8 cellular contexts compared by ENCODE assay signal in genomic region chr1:24932284-24932683, GRCh38. TPM values are rescaled to one million over a fixed set of nuclear protein-coding genes. Genes with fewer than 3 reads are reported as not detected.
DNase-seq lines count a peak whose midpoint lies in the region; ATAC-seq and TF ChIP-seq lines count a peak whose summit lies in the region.

No MANE protein-coding gene starts in this region.

- H3K9me3 Mint-ChIP-seq in osteocyte (ENCODE audit: unreplicated experiment) = no peaks in the 10 kb centered on the region

- no peak overlapping the region for H3K27ac ChIP-seq in esophagus squamous epithelium

- peaks cover 57% of the 10 kb centered on the region for H3K27me3 Mint-ChIP-seq in osteocyte (ENCODE audit: unreplicated experiment)

- DNase-seq in GM10266 (ENCODE audit: extremely low spot score) = peak; percentile 85
- DNase-seq in NCI-H1105 treated with DMSO at 0.1 percent for 48 hours (lab: John Stamatoyannopoulos, UW) = peak; percentile 68
- peak; percentile 65 for DNase-seq in activated CD8-positive, alpha-beta memory T cell treated with anti-CD3 and anti-CD28 coated beads, Interleukin-2, amount 50 U/mL, for 4 hours
- no peak for DNase-seq in esophagus squamous epithelium (lab: John Stamatoyannopoulos, UW)
- DNase-seq in osteocyte (ENCODE audit: extremely low spot score, unreplicated experiment) = peak; percentile 89
- no peak for DNase-seq in A172 (ENCODE audit: low spot score)
- no peak for DNase-seq in NCI-H1048 (lab: John Stamatoyannopoulos, UW)

- no peak for ATAC-seq in HG02588 (IDR thresholded peaks at IDR 0.05; ENCODE audit: unreplicated experiment)

- TF ChIP-seq CTCF in GM10266 (IDR thresholded peaks at IDR 0.05; ENCODE audit: control insufficient read depth, insufficient read depth, low read depth, missing control alignments) (peak; percentile 83), esophagus squamous epithelium (IDR thresholded peaks at IDR 0.05) (peak; percentile 44 to 70 (median 60)), osteocyte (IDR thresholded peaks at IDR 0.05) (peak; percentile 95)

- TF ChIP-seq POLR2A in esophagus squamous epithelium (IDR thresholded peaks at IDR 0.05) = no peak

- intact Hi-C loops in esophagus squamous epithelium (cut with DNase I) = no loop called here

- H3K4me3 Mint-ChIP-seq in osteocyte (ENCODE audit: unreplicated experiment) = no peak overlapping the region

- peaks cover 27 to 94% (median 43%) of the 10 kb centered on the region in 4 donors for H3K27me3 ChIP-seq in esophagus squamous epithelium

- H3K36me3 ChIP-seq in esophagus squamous epithelium = no peaks in the 10 kb centered on the region

- no peaks in the 10 kb centered on the region for H3K9me3 ChIP-seq in esophagus squamous epithelium

- 25 to 40% methylated on average over 1 to 5 of the region's 34 CpGs for WGBS in esophagus squamous epithelium, 2 donors

- peaks cover 22% of the 10 kb centered on the region for H3K4me1 Mint-ChIP-seq in osteocyte (ENCODE audit: unreplicated experiment)

- peak overlapping the region in 2 of 4 donors; percentile 24 to 44 for H3K4me3 ChIP-seq in esophagus squamous epithelium

- no peak overlapping the region for H3K27ac Mint-ChIP-seq in osteocyte (ENCODE audit: unreplicated experiment)

- H3K4me1 ChIP-seq in esophagus squamous epithelium = peaks cover 27 to 51% (median 29%) of the 10 kb centered on the region in 3 donors

- no peaks in the 10 kb centered on the region for H3K36me3 Mint-ChIP-seq in osteocyte (ENCODE audit: unreplicated experiment)

RNA-seq across cellular contexts. Expression of gene RUNX3, which starts 2.2 kb away (rescaled TPM):
- 1 to 10 TPM; 1.9 to 5.7 (median 3.1) TPM for total RNA-seq in esophagus squamous epithelium
- total RNA-seq in osteocyte = not detected in 2 replicates
- total RNA-seq in A172 (2014; rRNA removed; shearing (Covaris generic)) = not detected in 2 replicates

Comparison
In these comparisons a context has a peak if more than half of its experiments do, and no peak if none do; other contexts are left out.
1. DNase-seq: peak in GM10266 (single experiment), NCI-H1105 treated with DMSO at 0.1 percent for 48 hours (single experiment), activated CD8-positive, alpha-beta memory T cell treated with anti-CD3 and anti-CD28 coated beads, Interleukin-2, amount 50 U/mL, for 4 hours (single experiment) and osteocyte (single experiment); none in esophagus squamous epithelium (single experiment), A172 (single experiment) and NCI-H1048 (single experiment).
2. Peak in every context shown above with its lines, with median percentiles within 50 percentile points of each other: CTCF ChIP-seq.